ENCODE assay signal across 18 cellular contexts in the genomic region with DNA sequence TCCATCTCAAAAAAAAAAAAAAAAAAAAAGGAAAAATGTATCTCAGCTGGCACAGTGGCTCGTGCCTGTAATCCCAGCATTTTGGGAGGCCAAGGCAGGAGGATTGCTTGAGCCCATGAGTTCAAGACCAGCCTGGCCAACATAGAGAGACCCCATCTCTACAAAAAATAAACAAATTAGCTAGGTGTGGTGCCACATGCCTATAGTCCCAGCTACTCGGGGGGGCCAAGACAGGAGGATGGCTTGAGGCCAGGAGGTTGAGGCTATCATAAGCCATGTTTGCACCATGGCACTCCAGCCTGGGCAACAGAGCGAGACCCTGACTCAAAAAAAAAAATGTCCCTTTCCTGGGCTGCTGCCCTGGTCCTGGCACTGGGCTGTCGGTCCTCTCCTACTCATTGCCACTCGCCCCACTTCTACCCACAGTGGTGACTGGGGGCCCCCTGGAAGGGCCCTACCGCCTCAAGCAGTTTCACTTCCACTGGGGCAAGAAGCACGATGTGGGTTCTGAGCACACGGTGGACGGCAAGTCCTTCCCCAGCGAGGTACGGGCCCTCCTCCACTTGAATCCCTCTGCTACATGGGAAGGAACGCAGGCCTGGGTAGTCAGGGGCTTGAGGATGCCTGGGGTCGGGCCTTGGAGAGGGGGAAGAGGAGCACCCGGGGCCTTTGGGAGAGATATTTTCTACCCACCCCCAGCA. TPM values are rescaled to one million over a fixed set of nuclear protein-coding genes. Genes with fewer than 3 reads are reported as not detected.
"Had no signal": no experiment of that assay in that cellular context is flagged by ENCODE, and none has a peak within 500 bp of the region (broad histone marks: within the 10 kb centered on the region; RNA-seq: fewer than 3 reads in every experiment).

No MANE protein-coding gene starts in this region.

- H3K27ac ChIP-seq: coronary artery, epithelial cell of prostate, gastroesophageal sphincter, stomach, thoracic aorta had no signal

- H3K4me3 Mint-ChIP-seq: activated CD4-positive, alpha-beta memory T cell treated with anti-CD3 and anti-CD28 coated beads for 36 hours; activated naive CD4-positive, alpha-beta T cell treated with anti-CD3 and anti-CD28 coated beads, Interleukin-2, amount 50 U/mL, for 24 hours; activated T-helper 1 cell treated with anti-CD3 and anti-CD28 coated beads, Interleukin-12 subunit alpha, Interleukin-12 subunit beta, Interleukin-2, Interleukin-4 antibody, amounts not matched to agents 30 ng/mL and 10 ng/mL and 1 ng/mL, durations not matched to agents 14 hours and 24 hours and 36 hours had no signal

- H3K4me1 Mint-ChIP-seq: activated naive CD4-positive, alpha-beta T cell treated with anti-CD3 and anti-CD28 coated beads, Interleukin-2, amount 50 U/mL, for 24 hours had no signal

- H3K9me3 Mint-ChIP-seq: activated CD4-positive, alpha-beta memory T cell treated with anti-CD3 and anti-CD28 coated beads for 36 hours; activated naive CD4-positive, alpha-beta T cell treated with anti-CD3 and anti-CD28 coated beads, Interleukin-2, amount 50 U/mL, for 24 hours; activated T-helper 1 cell treated with anti-CD3 and anti-CD28 coated beads, Interleukin-12 subunit alpha, Interleukin-12 subunit beta, Interleukin-2, Interleukin-4 antibody, amounts not matched to agents 30 ng/mL and 10 ng/mL and 1 ng/mL, durations not matched to agents 14 hours and 24 hours and 36 hours had no signal

- H3K36me3 ChIP-seq: gastroesophageal sphincter, stomach, thoracic aorta had no signal

- ATAC-seq: gastroesophageal sphincter, left ventricle myocardium superior had no signal

- H3K36me3 Mint-ChIP-seq: activated CD4-positive, alpha-beta memory T cell treated with anti-CD3 and anti-CD28 coated beads for 36 hours; activated naive CD4-positive, alpha-beta T cell treated with anti-CD3 and anti-CD28 coated beads, Interleukin-2, amount 50 U/mL, for 24 hours had no signal

- H3K9me3 ChIP-seq: gastroesophageal sphincter, stomach, thoracic aorta had no signal

- H3K4me3 ChIP-seq: coronary artery, gastroesophageal sphincter, stomach, thoracic aorta had no signal

- DNase-seq: activated CD4-positive, alpha-beta memory T cell treated with anti-CD3 and anti-CD28 coated beads for 36 hours; caudate nucleus; effector CD8-positive, alpha-beta T cell; kidney; left ventricle myocardium superior; mesendoderm; stimulated activated CD4-positive, alpha-beta T cell treated with anti-CD3 and anti-CD28 coated beads, Interleukin-4, amount 100 ng/mL, for 1 hour; stimulated activated CD8-positive, alpha-beta memory T cell treated with anti-CD3 and anti-CD28 coated beads, Interleukin-4, amount 100 ng/mL, for 48 hours; stomach had no signal

- H3K27ac Mint-ChIP-seq: activated CD4-positive, alpha-beta memory T cell treated with anti-CD3 and anti-CD28 coated beads for 36 hours; activated naive CD4-positive, alpha-beta T cell treated with anti-CD3 and anti-CD28 coated beads, Interleukin-2, amount 50 U/mL, for 24 hours; activated T-helper 1 cell treated with anti-CD3 and anti-CD28 coated beads, Interleukin-12 subunit alpha, Interleukin-12 subunit beta, Interleukin-2, Interleukin-4 antibody, amounts not matched to agents 30 ng/mL and 10 ng/mL and 1 ng/mL, durations not matched to agents 14 hours and 24 hours and 36 hours had no signal

RNA-seq across cellular contexts. Expression of a gene that starts 6.1 kb away (rescaled TPM):
- total RNA-seq: gastroesophageal sphincter, kidney, left ventricle myocardium superior, osteocyte, thoracic aorta, urinary bladder had no signal
- polyA plus RNA-seq: neural cell, urinary bladder had no signal

RNA-seq across cellular contexts. Expression of a gene that starts 48.9 kb away (rescaled TPM):
- total RNA-seq: activated CD4-positive, alpha-beta memory T cell treated with anti-CD3 and anti-CD28 coated beads for 36 hours; left ventricle myocardium superior; stomach; thoracic aorta; urinary bladder had no signal
- polyA plus RNA-seq: stomach, urinary bladder had no signal
